ENCODE assay signal across 9 cellular contexts in genomic region chr16:21116148-21116693, GRCh38. TPM values are rescaled to one million over a fixed set of nuclear protein-coding genes. Genes with fewer than 3 reads are reported as not detected.
DNase-seq lines count a peak whose midpoint lies in the region; ATAC-seq and TF ChIP-seq lines count a peak whose summit lies in the region.
"Had no signal": no experiment of that assay in that cellular context is flagged by ENCODE, and none has a peak within 500 bp of the region (broad histone marks: within the 10 kb centered on the region; RNA-seq: fewer than 3 reads in every experiment).

No MANE protein-coding gene starts in this region.

- H3K27ac Mint-ChIP-seq in activated T-cell treated with anti-CD3 and anti-CD28 coated beads, Interleukin-2, amount 50 U/mL, for 24 hours: peak overlapping the region; percentile 50

- peaks cover 4% of the 10 kb centered on the region for H3K9me3 Mint-ChIP-seq in activated T-cell treated with anti-CD3 and anti-CD28 coated beads, Interleukin-2, amount 50 U/mL, for 24 hours

- peak; percentile 31 for DNase-seq in activated T-cell treated with anti-CD3 and anti-CD28 coated beads, Interleukin-2, amount 50 U/mL, for 24 hours
- no peak for DNase-seq in activated T-cell treated with anti-CD3 and anti-CD28 coated beads, Interleukin-2, amount 50 U/mL, for 1 hour
- DNase-seq in OCI-LY7 (ENCODE audit: low spot score) (peak; percentile 76), retinal pigment epithelial cell (ENCODE audit: low read depth) (no peak), NCI-H1436 treated with DMSO at 0.1 percent for 48 hours (lab: John Stamatoyannopoulos, UW) (no peak), globus pallidus (ENCODE audit: low spot score) (no peak)
- no peak for DNase-seq in effector memory CD4-positive, alpha-beta T cell
- DNase-seq: cortex of kidney had no signal

- no peaks in the 10 kb centered on the region for H3K27me3 Mint-ChIP-seq in activated T-cell treated with anti-CD3 and anti-CD28 coated beads, Interleukin-2, amount 50 U/mL, for 24 hours

- H3K36me3 ChIP-seq in OCI-LY7 (ENCODE audit: insufficient read depth, low read length): no peaks in the 10 kb centered on the region
- H3K36me3 ChIP-seq in effector memory CD4-positive, alpha-beta T cell (ENCODE audit: control insufficient read depth, insufficient read depth, low read length): no peaks in the 10 kb centered on the region

- BruUV-seq in OCI-LY7 (replicated peaks; lab: Mats Ljungman, UMichigan): no TSS peak

- peak overlapping the region; percentile 52 for H3K4me2 ChIP-seq in OCI-LY7 (ENCODE audit: low read length)

- H3K36me3 Mint-ChIP-seq in activated T-cell treated with anti-CD3 and anti-CD28 coated beads, Interleukin-2, amount 50 U/mL, for 24 hours (ENCODE audit: low read depth): peaks cover 17% of the 10 kb centered on the region

- H3K9me3 ChIP-seq in OCI-LY7 (ENCODE audit: low read length): peaks cover 4% of the 10 kb centered on the region; the same call in 1 of the 2 replicates
- H3K9me3 ChIP-seq in effector memory CD4-positive, alpha-beta T cell (ENCODE audit: control insufficient read depth, low read length): no peaks in the 10 kb centered on the region

- no peaks in the 10 kb centered on the region for H3K79me2 ChIP-seq in OCI-LY7 (ENCODE audit: insufficient read depth, low read depth, low read length)

- CTCF ChIA-PET in OCI-LY7 (lab: Charles Lee; ENCODE audit: unreplicated experiment): no interaction called here

- H4K20me1 ChIP-seq in OCI-LY7 (ENCODE audit: insufficient read depth, low read length): no peaks in the 10 kb centered on the region

- H3K27ac ChIP-seq in OCI-LY7 (ENCODE audit: low read depth, low read length, poor library complexity, severe bottlenecking): peak overlapping the region; percentile 26
- no peak overlapping the region for H3K27ac ChIP-seq in effector memory CD4-positive, alpha-beta T cell (ENCODE audit: insufficient read depth, low read length, poor library complexity, severe bottlenecking)

- H2AFZ ChIP-seq in OCI-LY7 (ENCODE audit: low read length): peak overlapping the region; percentile 90

- peak overlapping the region; percentile 66 for H3K4me3 Mint-ChIP-seq in activated T-cell treated with anti-CD3 and anti-CD28 coated beads, Interleukin-2, amount 50 U/mL, for 24 hours

- POLR2A ChIA-PET in OCI-LY7 (lab: Charles Lee): no interaction called here

- peaks cover 14% of the 10 kb centered on the region for H3K4me1 Mint-ChIP-seq in activated T-cell treated with anti-CD3 and anti-CD28 coated beads, Interleukin-2, amount 50 U/mL, for 24 hours (ENCODE audit: low read depth)

- peak overlapping the region; percentile 55 for H3K4me3 ChIP-seq in OCI-LY7 (ENCODE audit: low read depth, low read length, poor library complexity, severe bottlenecking)
- H3K4me3 ChIP-seq in effector memory CD4-positive, alpha-beta T cell (ENCODE audit: insufficient read depth, low read depth, low read length, poor library complexity, severe bottlenecking): peak overlapping the region; percentile 23
- H3K4me3 ChIP-seq in retinal pigment epithelial cell (ENCODE audit: low read length): peak overlapping the region; percentile 6

- H3K9me2 ChIP-seq in OCI-LY7 (ENCODE audit: insufficient read depth, low read length): no peaks in the 10 kb centered on the region

- ATAC-seq in GM18870 (IDR thresholded peaks at IDR 0.05; ENCODE audit: unreplicated experiment): no peak

- intact Hi-C loops in OCI-LY7 (cut with micrococcal nuclease; ENCODE audit: unreplicated experiment): no loop called here

- TF ChIP-seq CTCF in OCI-LY7 (conservative IDR thresholded peaks at IDR 0.05; ENCODE audit: low read length): no peak
- no peak for TF ChIP-seq CTCF in retinal pigment epithelial cell (conservative IDR thresholded peaks at IDR 0.05; ENCODE audit: low read depth, low read length)

- peaks cover 14% of the 10 kb centered on the region for H3K4me1 ChIP-seq in OCI-LY7 (ENCODE audit: insufficient read depth, low read length, poor library complexity, severe bottlenecking)
- no peaks in the 10 kb centered on the region for H3K4me1 ChIP-seq in effector memory CD4-positive, alpha-beta T cell (ENCODE audit: control insufficient read depth, insufficient read depth, low read length, poor library complexity, severe bottlenecking)

- no peaks in the 10 kb centered on the region for H3K27me3 ChIP-seq in effector memory CD4-positive, alpha-beta T cell (replicated peaks; ENCODE audit: control insufficient read depth, insufficient read depth, low read length, poor library complexity, severe bottlenecking)

RNA-seq across cellular contexts. Expression of gene DNAH3, which starts 34.4 kb away (rescaled TPM):
- total RNA-seq in OCI-LY7 (2014; rRNA removed; shearing (Covaris generic)): not detected in 2 replicates
- total RNA-seq in OCI-LY7 (2022): not detected in 2 replicates

RNA-seq across cellular contexts. Expression of gene LDAF1, which starts 42.3 kb away (rescaled TPM):
- 5.4 and 5.8 TPM in 2 replicates for total RNA-seq in OCI-LY7 (2014; rRNA removed; shearing (Covaris generic))
- 6.7 and 8.8 TPM in 2 replicates for total RNA-seq in OCI-LY7 (2022)

Comparison
In these comparisons a context has a peak if more than half of its experiments do, and no peak if none do; other contexts are left out.
1. DNase-seq: peak in activated T-cell treated with anti-CD3 and anti-CD28 coated beads, Interleukin-2, amount 50 U/mL, for 24 hours (single experiment) and OCI-LY7 (single experiment); none in activated T-cell treated with anti-CD3 and anti-CD28 coated beads, Interleukin-2, amount 50 U/mL, for 1 hour (single experiment), effector memory CD4-positive, alpha-beta T cell (0 of 3), retinal pigment epithelial cell (single experiment), NCI-H1436 treated with DMSO at 0.1 percent for 48 hours (single experiment) and globus pallidus (single experiment).
2. Peak in every context shown above with its lines, with median percentiles within 50 percentile points of each other: H3K4me3 ChIP-seq.